ENCODE assay signal across 22 cellular contexts in the genomic region with DNA sequence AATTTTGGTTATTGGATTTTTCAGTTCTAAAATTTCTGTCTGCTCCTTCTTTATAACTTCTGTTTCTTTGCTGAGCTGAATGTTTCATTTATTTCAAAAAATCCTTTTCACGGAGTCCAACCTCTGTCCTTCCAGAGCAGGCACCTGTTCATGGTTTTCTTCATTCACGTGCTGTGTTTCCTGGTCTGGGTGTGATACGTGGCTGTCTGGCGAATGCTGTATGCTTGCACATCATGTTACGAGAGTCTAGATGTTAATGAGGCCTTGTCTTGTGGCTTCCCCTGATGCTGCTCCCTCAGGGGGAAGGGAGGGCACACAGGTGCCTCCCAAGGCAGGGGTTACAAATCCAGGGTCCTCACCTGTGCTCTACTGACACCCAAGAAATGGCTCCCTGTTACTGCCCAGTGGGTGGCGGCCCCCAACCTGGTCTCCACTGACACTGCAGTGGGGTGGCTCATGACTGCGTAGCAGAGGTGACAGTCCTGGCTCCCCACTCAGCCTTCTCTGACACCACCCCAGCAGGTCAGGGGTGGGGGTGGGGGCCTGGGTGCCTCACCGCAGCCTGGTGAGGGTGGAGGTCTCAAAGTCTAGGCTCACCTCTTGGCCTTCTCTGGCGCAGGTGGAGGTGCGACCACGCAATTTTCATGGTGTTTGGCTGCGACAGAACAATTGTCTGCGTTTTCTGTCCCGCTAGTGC. TPM values are rescaled to one million over a fixed set of nuclear protein-coding genes. Genes with fewer than 3 reads are reported as not detected.
A peak's percentile ranks its signal among the peaks of the same experiment; 100 is the strongest.
DNase-seq lines count a peak whose midpoint lies in the region; ATAC-seq and TF ChIP-seq lines count a peak whose summit lies in the region.
"Had no signal": no experiment of that assay in that cellular context is flagged by ENCODE, and none has a peak within 500 bp of the region (broad histone marks: within the 10 kb centered on the region; RNA-seq: fewer than 3 reads in every experiment).

No MANE protein-coding gene starts in this region.

- no peak overlapping the region for H3K4me3 Mint-ChIP-seq in chondrocyte (ENCODE audit: unreplicated experiment)
- H3K4me3 Mint-ChIP-seq: B cell, CD14-positive monocyte had no signal

- ATAC-seq in mucosa of descending colon (peak; percentile 57), upper lobe of right lung (peak; percentile 36), GM19351 (IDR thresholded peaks at IDR 0.05; ENCODE audit: unreplicated experiment) (no peak), HG03039 (IDR thresholded peaks at IDR 0.05; ENCODE audit: unreplicated experiment) (no peak)

- no peaks in the 10 kb centered on the region for H3K4me1 ChIP-seq in mucosa of descending colon (ENCODE audit: low read depth)
- H3K4me1 ChIP-seq in upper lobe of right lung, result no peaks in the 10 kb centered on the region

- H3K4me1 Mint-ChIP-seq in chondrocyte (ENCODE audit: low read depth), result peaks cover 15% of the 10 kb centered on the region

- H3K9me3 ChIP-seq in mucosa of descending colon (no peaks in the 10 kb centered on the region), upper lobe of right lung (no peaks in the 10 kb centered on the region)
- H3K9me3 ChIP-seq: MG63 had no signal

- peak overlapping the region; percentile 96 for H3K27ac Mint-ChIP-seq in chondrocyte (ENCODE audit: unreplicated experiment)
- H3K27ac Mint-ChIP-seq: B cell had no signal

- intact Hi-C loops in mucosa of descending colon (cut with DNase I, micrococcal nuclease) (no loop called here), upper lobe of right lung (cut with DNase I) (loop anchor here (10.0 kb wide), 1 partner anchor 233 kb away; no protein-coding TSS in a partner anchor)

- TF ChIP-seq CTCF in chondrocyte (IDR thresholded peaks at IDR 0.05) (no peak), mucosa of descending colon (IDR thresholded peaks at IDR 0.05) (no peak), upper lobe of right lung (IDR thresholded peaks at IDR 0.05) (no peak)

- peak; percentile 17 for DNase-seq in activated effector memory CD4-positive, alpha-beta T cell treated with anti-CD3 and anti-CD28 coated beads, Interleukin-2, amount 50 U/mL, for 16 hours
- no peak for DNase-seq in activated effector memory CD4-positive, alpha-beta T cell treated with Interleukin-2 at 50 U/mL for 16 hours
- DNase-seq in chondrocyte (ENCODE audit: low spot score) (no peak), mucosa of descending colon (no peak), upper lobe of right lung (no peak), KG1 (lab: John Stamatoyannopoulos, UW) (no peak)
- DNase-seq: DMS53, GDM1, HCEC 1CT, MG63, NCI-H1417, NCI-H187 treated with DMSO at 0.1 percent for 48 hours, NCI-H226, NCI-H510A treated with DMSO at 0.1 percent for 48 hours, NCI-H748 treated with DMSO at 0.1 percent for 48 hours, SHP77 treated with DMSO at 0.1 percent for 48 hours had no signal

- no peak overlapping the region for H3K4me3 ChIP-seq in mucosa of descending colon
- H3K4me3 ChIP-seq in upper lobe of right lung, result no peak overlapping the region
- H3K4me3 ChIP-seq: MG63, SK-N-MC had no signal

- no peaks in the 10 kb centered on the region for H3K27me3 ChIP-seq in upper lobe of right lung
- H3K27me3 ChIP-seq: MG63 had no signal

- H3K9me3 Mint-ChIP-seq in chondrocyte (ENCODE audit: low read depth), result no peaks in the 10 kb centered on the region

- no peaks in the 10 kb centered on the region for H3K36me3 Mint-ChIP-seq in chondrocyte (ENCODE audit: low read depth)
- H3K36me3 Mint-ChIP-seq: CD14-positive monocyte had no signal

- H3K27me3 Mint-ChIP-seq in chondrocyte (ENCODE audit: low read depth), result no peaks in the 10 kb centered on the region

- no peak overlapping the region for H3K27ac ChIP-seq in upper lobe of right lung
- H3K27ac ChIP-seq: RWPE1, SK-N-MC had no signal

- H3K36me3 ChIP-seq in mucosa of descending colon (ENCODE audit: low read depth) (no peaks in the 10 kb centered on the region), upper lobe of right lung (no peaks in the 10 kb centered on the region)
- H3K36me3 ChIP-seq: MG63 had no signal

RNA-seq across cellular contexts. Expression of a gene that starts 20.1 kb away (rescaled TPM):
- total RNA-seq in chondrocyte, result 3.6 to 7.8 TPM (median 6.3 TPM) in 3 replicates
- 10 to 100 TPM; 24.4 to 45.2 (median 33.7) TPM for total RNA-seq in mucosa of descending colon
- 52.4 TPM for total RNA-seq in upper lobe of right lung

RNA-seq across cellular contexts. Expression of a gene that starts 33.7 kb away (rescaled TPM):
- 23.5 to 28.4 TPM (median 27.1 TPM) in 3 replicates for total RNA-seq in chondrocyte
- 10 to 100 TPM; 32.8 to 49.6 (median 38.8) TPM for total RNA-seq in mucosa of descending colon
- total RNA-seq in upper lobe of right lung, result 32.2 TPM

Comparison
In these comparisons a context has a peak if more than half of its experiments do, and no peak if none do; other contexts are left out.
1. ATAC-seq: peak in mucosa of descending colon (single experiment) and upper lobe of right lung (single experiment); none in GM19351 (single experiment) and HG03039 (single experiment).